ENCODE assay signal across 9 cellular contexts in the genomic region with DNA sequence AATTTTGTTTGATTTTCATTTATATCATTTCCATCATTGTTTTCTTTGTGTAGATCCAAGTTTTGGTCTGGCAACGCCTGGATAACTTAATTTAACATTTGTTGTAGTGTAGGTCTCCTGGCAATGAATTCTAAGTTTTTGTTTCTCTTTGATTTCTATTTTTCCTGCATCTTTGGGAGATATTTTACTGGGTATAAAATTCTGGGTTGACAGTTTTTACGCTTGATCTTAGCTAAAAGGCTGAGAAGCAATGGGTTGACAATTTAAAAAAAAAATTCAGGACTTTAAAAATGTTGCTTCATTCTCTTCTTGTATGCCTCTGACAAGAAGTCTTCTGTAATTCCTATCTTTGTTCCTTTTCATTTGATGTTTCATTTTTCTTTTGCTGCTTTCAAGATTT. TPM values are rescaled to one million over a fixed set of nuclear protein-coding genes. Genes with fewer than 3 reads are reported as not detected.
"Had no signal": no experiment of that assay in that cellular context is flagged by ENCODE, and none has a peak within 500 bp of the region (broad histone marks: within the 10 kb centered on the region; RNA-seq: fewer than 3 reads in every experiment).

No MANE protein-coding gene starts in this region.

- H3K27ac ChIP-seq: HL-60, KMS-11 had no signal

- FAIRE-seq: HepG2, HTR-8/SVneo, K562 had no signal

- ATAC-seq: HepG2, K562 had no signal

- H3K4me2 ChIP-seq: KMS-11 had no signal

- H3K9ac ChIP-seq: KMS-11 had no signal

- DNase-seq: IMR-90, Karpas-422, KBM-7, KG1 had no signal

- H3K4me3 ChIP-seq: K562 had no signal

RNA-seq across cellular contexts. Expression of a gene that starts 8.6 kb away (rescaled TPM):
- total RNA-seq: HepG2, IMR-90, K562 had no signal
- polyA plus RNA-seq: HepG2, K562 had no signal
